ENCODE assay signal across 23 cellular contexts in genomic region chr15:81288616-81289015, GRCh38.
"Had no signal": no experiment of that assay in that cellular context is flagged by ENCODE, and none has a peak within 500 bp of the region (broad histone marks: within the 10 kb centered on the region; RNA-seq: fewer than 3 reads in every experiment).

No MANE protein-coding gene starts in this region.

- H3K9me3 ChIP-seq: body of pancreas, esophagus squamous epithelium, left lung, mucosa of descending colon had no signal

- H3K9me3 Mint-ChIP-seq: type B pancreatic cell, WTC11 had no signal

- H3K4me1 ChIP-seq: body of pancreas had no signal

- FAIRE-seq: endothelial cell of umbilical vein, kidney, TTC549 had no signal

- DNase-seq: activated CD4-positive, alpha-beta T cell treated with anti-CD3 and anti-CD28 coated beads, Interleukin-2, amount 10 ng/mL, durations not matched to agents 24 days and 14 days; activated naive CD4-positive, alpha-beta T cell treated with Interleukin-2 at 50 U/mL for 16 hours; amygdala; body of pancreas; caudate nucleus; effector CD4-positive, alpha-beta T cell; esophagus squamous epithelium; hippocampal formation; kidney; left lung; mammary epithelial cell; mucosa of descending colon; nucleus accumbens; stimulated activated CD4-positive, alpha-beta T cell treated with anti-CD3 and anti-CD28 coated beads, Interleukin-4, amount 100 ng/mL, for 24 hours; stimulated activated naive CD8-positive, alpha-beta T cell treated with anti-CD3 and anti-CD28 coated beads, Interleukin-15, amount 100 ng/mL, for 72 hours; T-helper 2 cell had no signal

- H3K4me3 ChIP-seq: body of pancreas, coronary artery, esophagus squamous epithelium, left lung, mucosa of descending colon had no signal

- H3K36me3 Mint-ChIP-seq: type B pancreatic cell, WTC11 had no signal

- H3K27me3 Mint-ChIP-seq: activated CD4-positive, alpha-beta T cell treated with anti-CD3 and anti-CD28 coated beads, Interleukin-2, amount 10 ng/mL, durations not matched to agents 24 days and 14 days; activated T-helper 17 cell treated with anti-CD3 and anti-CD28 coated beads, Interleukin-2, amount 50 U/mL, for 72 hours; natural killer cell treated with Interleukin-12 subunit alpha and Interleukin-12 subunit beta and Interleukin-15 and Interleukin-18, amount 100 ng/mL, for 72 hours; stimulated activated naive CD8-positive, alpha-beta T cell treated with anti-CD3 and anti-CD28 coated beads, Interleukin-15, amount 100 ng/mL, for 72 hours; type B pancreatic cell had no signal

- H3K27ac ChIP-seq: body of pancreas, coronary artery, esophagus squamous epithelium, left lung had no signal

- H3K27me3 ChIP-seq: body of pancreas, esophagus squamous epithelium, left lung had no signal

- H3K4me3 Mint-ChIP-seq: activated CD4-positive, alpha-beta T cell treated with anti-CD3 and anti-CD28 coated beads, Interleukin-2, amount 10 ng/mL, durations not matched to agents 24 days and 14 days; natural killer cell treated with Interleukin-12 subunit alpha and Interleukin-12 subunit beta and Interleukin-15 and Interleukin-18, amount 100 ng/mL, for 72 hours; type B pancreatic cell; WTC11 had no signal

- ATAC-seq: activated T-helper 17 cell treated with anti-CD3 and anti-CD28 coated beads, Interleukin-2, amount 50 U/mL, for 72 hours; body of pancreas; left lung; mucosa of descending colon; natural killer cell treated with Interleukin-12 subunit alpha and Interleukin-12 subunit beta and Interleukin-15 and Interleukin-18, amount 100 ng/mL, for 72 hours; stimulated activated naive CD8-positive, alpha-beta T cell treated with anti-CD3 and anti-CD28 coated beads, Interleukin-15, amount 100 ng/mL, for 72 hours; WTC11 had no signal

- H3K27ac Mint-ChIP-seq: activated T-helper 17 cell treated with anti-CD3 and anti-CD28 coated beads, Interleukin-2, amount 50 U/mL, for 72 hours; type B pancreatic cell; WTC11 had no signal
